In the genomic region with DNA sequence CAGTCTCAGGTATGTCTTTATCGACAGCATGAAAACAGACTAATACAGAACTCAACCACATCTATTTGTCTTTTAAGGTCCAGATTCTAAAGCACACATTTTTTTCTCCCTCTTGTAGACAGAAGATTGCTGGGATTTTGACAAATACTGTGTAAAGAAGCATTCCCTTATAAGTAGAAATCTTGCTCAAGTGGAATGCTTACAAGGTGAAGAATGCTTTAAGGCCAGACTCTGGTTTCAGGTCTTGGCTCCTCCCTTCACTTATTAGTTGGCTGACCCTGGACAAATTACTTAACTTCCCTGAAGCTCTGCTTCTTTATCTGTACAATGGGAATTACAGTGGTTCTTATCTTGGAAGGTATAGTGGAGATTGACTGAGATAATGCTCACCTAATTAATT, we compare ENCODE assay signal across 33 cellular contexts.
DNase-seq lines count a peak whose midpoint lies in the region; ATAC-seq and TF ChIP-seq lines count a peak whose summit lies in the region.
"Had no signal": no experiment of that assay in that cellular context is flagged by ENCODE, and none has a peak within 500 bp of the region (broad histone marks: within the 10 kb centered on the region; RNA-seq: fewer than 3 reads in every experiment).

No MANE protein-coding gene starts in this region.

- no peaks in the 10 kb centered on the region for H3K79me1 ChIP-seq in trophoblast cell (ENCODE audit: low read length)

- H3K4ac ChIP-seq in trophoblast cell (ENCODE audit: low read depth, low read length) = no peak overlapping the region

- H3K27ac ChIP-seq in HEK293 (ENCODE audit: extremely low read depth, low read depth, low read length) = no peak overlapping the region
- no peak overlapping the region for H3K27ac ChIP-seq in left lung
- H3K27ac ChIP-seq in osteoblast (ENCODE audit: low read depth, low read length) = no peak overlapping the region
- H3K27ac ChIP-seq in trophoblast cell (ENCODE audit: low read depth, low read length) = no peak overlapping the region
- no peak overlapping the region for H3K27ac ChIP-seq in dorsolateral prefrontal cortex
- H3K27ac ChIP-seq: 22Rv1; A549; BLaER1; BLaER1 treated with 17β-estradiol and CSF1 and Interleukin-3, amounts not matched to agents 10 nM and 100 nM; C4-2B had no signal

- H4K20me1 ChIP-seq in osteoblast (ENCODE audit: insufficient read depth, low read length) = no peaks in the 10 kb centered on the region
- H4K20me1 ChIP-seq: BLaER1; BLaER1 treated with 17β-estradiol and CSF1 and Interleukin-3, amounts not matched to agents 10 nM and 100 nM had no signal

- no peak for DNase-seq in left lung
- peak; percentile 18 for DNase-seq in osteoblast (ENCODE audit: insufficient read length, low spot score, missing footprints)
- peak; percentile 6 to 53 for DNase-seq in trophoblast cell
- DNase-seq in NCI-H2107 treated with DMSO at 0.1 percent for 48 hours (lab: John Stamatoyannopoulos, UW; ENCODE audit: unreplicated experiment) = no peak
- no peak for DNase-seq in DMS114 treated with DMSO at 0.1 percent for 48 hours (lab: John Stamatoyannopoulos, UW; ENCODE audit: unreplicated experiment)
- DNase-seq in dorsolateral prefrontal cortex = no peak
- DNase-seq: 8988T; ACHN; AML-193; BE2C; C1 segment of cervical spinal cord; Calu3; CD4-positive, alpha-beta memory T cell; CD4-positive, alpha-beta T cell; CD4-positive, CD25-positive, alpha-beta regulatory T cell; CD8-positive, alpha-beta memory T cell; CD8-positive, alpha-beta T cell; COR-L47; DMS 273 treated with DMSO at 0.1 percent for 48 hours; DMS153; DMS53; DMS79; DMS79 treated with DMSO at 0.1 percent for 48 hours; DND-41; EL had no signal

- H2BK12ac ChIP-seq in trophoblast cell (ENCODE audit: low read length) = no peak overlapping the region

- POLR2A ChIA-PET in HEK293 (lab: Yijun Ruan, JAX) = no interaction called here

- H3K4me3 ChIP-seq in HEK293 (ENCODE audit: low read depth, low read length) (no peak overlapping the region), left lung (no peak overlapping the region), osteoblast (ENCODE audit: insufficient read depth, low read length) (no peak overlapping the region), trophoblast cell (ENCODE audit: low read depth, low read length) (no peak overlapping the region), dorsolateral prefrontal cortex (no peak overlapping the region)
- H3K4me3 ChIP-seq: A549; BLaER1; BLaER1 treated with 17β-estradiol and CSF1 and Interleukin-3, amounts not matched to agents 10 nM and 100 nM had no signal

- no peak overlapping the region for H3K18ac ChIP-seq in trophoblast cell (ENCODE audit: low read length)

- no peak overlapping the region for H2BK120ac ChIP-seq in trophoblast cell (ENCODE audit: insufficient read depth, low read length, poor library complexity)

- H2BK5ac ChIP-seq in trophoblast cell (ENCODE audit: low read depth, low read length, poor library complexity) = no peak overlapping the region

- intact Hi-C loops in left lung (cut with DNase I) = no loop called here
- intact Hi-C loops in dorsolateral prefrontal cortex (cut with DNase I) = no loop called here

- TF ChIP-seq CTCF in HEK293 (tag by site-specific recombination; IDR thresholded peaks at IDR 0.05) = no peak
- TF ChIP-seq CTCF in left lung (IDR thresholded peaks at IDR 0.05) = no peak
- TF ChIP-seq CTCF in osteoblast (IDR thresholded peaks at IDR 0.05; ENCODE audit: extremely low read depth, low read depth, low read length) = no peak
- no peak for TF ChIP-seq CTCF in dorsolateral prefrontal cortex (IDR thresholded peaks at IDR 0.05 in 54 of 56, conservative IDR thresholded peaks at IDR 0.05 in 2 of 56; ENCODE audit: low read depth in 1 of 56, partially characterized antibody in 56 of 56)

- no peak overlapping the region for H3K14ac ChIP-seq in trophoblast cell (ENCODE audit: low read length)

- no CpG with 5 or more reads among the region's 1 CpG for WGBS in trophoblast cell (ENCODE audit: extremely low coverage, insufficient coverage, insufficient read length)

- no peak overlapping the region for H4K91ac ChIP-seq in trophoblast cell (ENCODE audit: low read depth, low read length)

- H4K8ac ChIP-seq in trophoblast cell (ENCODE audit: low read depth, low read length) = no peak overlapping the region

- no peak overlapping the region for H2AK5ac ChIP-seq in trophoblast cell (ENCODE audit: low read length)

- ATAC-seq in left lung = peak; percentile 69
- ATAC-seq in HG03196 (IDR thresholded peaks at IDR 0.05; ENCODE audit: unreplicated experiment) = no peak
- ATAC-seq: A549; CD8-positive, alpha-beta T cell had no signal

- H2AFZ ChIP-seq in osteoblast (ENCODE audit: low read length) (no peak overlapping the region), trophoblast cell (ENCODE audit: insufficient read depth, low read length, poor library complexity) (no peak overlapping the region)

- H3K36me3 ChIP-seq in HEK293 (ENCODE audit: control insufficient read depth in 2 of 2, insufficient read depth in 1 of 2, low read length in 2 of 2) = no peaks in the 10 kb centered on the region
- no peaks in the 10 kb centered on the region for H3K36me3 ChIP-seq in left lung
- H3K36me3 ChIP-seq in osteoblast (ENCODE audit: insufficient read depth, low read length) = no peaks in the 10 kb centered on the region
- no peaks in the 10 kb centered on the region for H3K36me3 ChIP-seq in trophoblast cell (ENCODE audit: control insufficient read depth in 1 of 2, insufficient read depth in 2 of 2, low read length in 2 of 2)
- H3K36me3 ChIP-seq: BE2C; BLaER1; BLaER1 treated with 17β-estradiol and CSF1 and Interleukin-3, amounts not matched to agents 10 nM and 100 nM had no signal

- H3K27me3 ChIP-seq in left lung (no peaks in the 10 kb centered on the region), osteoblast (ENCODE audit: insufficient read depth, low read length) (peaks cover 6% of the 10 kb centered on the region), trophoblast cell (ENCODE audit: insufficient read depth, low read length) (no peaks in the 10 kb centered on the region), dorsolateral prefrontal cortex (peaks cover 0 to 31% (median 4%) of the 10 kb centered on the region in 45 donors)
- H3K27me3 ChIP-seq: BE2C; BLaER1; BLaER1 treated with 17β-estradiol and CSF1 and Interleukin-3, amounts not matched to agents 10 nM and 100 nM had no signal

- H3K4me2 ChIP-seq in osteoblast (ENCODE audit: insufficient read depth, low read length) (no peak overlapping the region), trophoblast cell (ENCODE audit: low read length) (no peak overlapping the region)
- H3K4me2 ChIP-seq: A549; BLaER1; BLaER1 treated with 17β-estradiol and CSF1 and Interleukin-3, amounts not matched to agents 10 nM and 100 nM had no signal

- no peak overlapping the region for H4K12ac ChIP-seq in trophoblast cell (ENCODE audit: low read depth, low read length)

- no peak overlapping the region for H3K9ac ChIP-seq in trophoblast cell (ENCODE audit: low read length)
- H3K9ac ChIP-seq: BLaER1; BLaER1 treated with 17β-estradiol and CSF1 and Interleukin-3, amounts not matched to agents 10 nM and 100 nM had no signal

- no peak overlapping the region for H3K23ac ChIP-seq in trophoblast cell (ENCODE audit: low read length)

- H3K79me2 ChIP-seq in osteoblast (ENCODE audit: insufficient read depth, low read length) = no peaks in the 10 kb centered on the region
- H3K79me2 ChIP-seq in trophoblast cell (ENCODE audit: control insufficient read depth, insufficient read depth, low read length, poor library complexity) = no peaks in the 10 kb centered on the region

- H3K4me1 ChIP-seq in HEK293 (ENCODE audit: control insufficient read depth, insufficient read depth, low read length) (no peaks in the 10 kb centered on the region), left lung (no peaks in the 10 kb centered on the region), osteoblast (ENCODE audit: insufficient read depth, low read length) (no peaks in the 10 kb centered on the region), trophoblast cell (ENCODE audit: control insufficient read depth in 1 of 2, insufficient read depth in 2 of 2, low read length in 2 of 2) (no peaks in the 10 kb centered on the region)
- H3K4me1 ChIP-seq: A549; BE2C; BLaER1; BLaER1 treated with 17β-estradiol and CSF1 and Interleukin-3, amounts not matched to agents 10 nM and 100 nM had no signal

- no peaks in the 10 kb centered on the region for H3K9me3 ChIP-seq in HEK293 (ENCODE audit: control insufficient read depth, insufficient read depth, low read depth, low read length)
- H3K9me3 ChIP-seq in left lung = no peaks in the 10 kb centered on the region
- no peaks in the 10 kb centered on the region for H3K9me3 ChIP-seq in osteoblast (ENCODE audit: low read depth, low read length)
- H3K9me3 ChIP-seq in trophoblast cell (ENCODE audit: insufficient read depth, low read depth, low read length) = no peaks in the 10 kb centered on the region
- H3K9me3 ChIP-seq: A549, BE2C, BLaER1, Caco-2 had no signal

- CTCF ChIA-PET in HEK293 (lab: Yijun Ruan, JAX) = no interaction called here

TF ChIP-seq in HEK293, 187 proteins besides CTCF, POLR2A, EP300 and RAD21:
- TF ChIP-seq ZNF133 (tag by site-specific recombination; IDR thresholded peaks at IDR 0.05) (no peak), ZNF354C (tag by site-specific recombination; IDR thresholded peaks at IDR 0.05; ENCODE audit: borderline replicate concordance, low read depth) (no peak), ZNF2 (tag by site-specific recombination; IDR thresholded peaks at IDR 0.05) (no peak), ZNF184 (tag by site-specific recombination; IDR thresholded peaks at IDR 0.05) (no peak), ZNF830 (tag by site-specific recombination; IDR thresholded peaks at IDR 0.05; ENCODE audit: low read depth) (no peak), SETDB1 (IDR thresholded peaks at IDR 0.05; ENCODE audit: insufficient read length, low read length) (peak; percentile 65), ZNF10 (tag by site-specific recombination; IDR thresholded peaks at IDR 0.05) (no peak)

Comparison
In these comparisons a context has a peak if more than half of its experiments do, and no peak if none do; other contexts are left out.
1. DNase-seq: peak in osteoblast (single experiment) and trophoblast cell (2 of 2); none in left lung (0 of 2), NCI-H2107 treated with DMSO at 0.1 percent for 48 hours (single experiment), DMS114 treated with DMSO at 0.1 percent for 48 hours (single experiment) and dorsolateral prefrontal cortex (0 of 10).